1 cellular context compared by ENCODE assay signal in genomic region chr10:9069136-9069535, GRCh38.
TF ChIP-seq lines count a peak whose summit lies in the region.

No MANE protein-coding gene starts in this region.

TF ChIP-seq in GM23338, 12 proteins besides CTCF, POLR2A, EP300 and RAD21 (continued from another document):
- TF ChIP-seq, protein P1, sequence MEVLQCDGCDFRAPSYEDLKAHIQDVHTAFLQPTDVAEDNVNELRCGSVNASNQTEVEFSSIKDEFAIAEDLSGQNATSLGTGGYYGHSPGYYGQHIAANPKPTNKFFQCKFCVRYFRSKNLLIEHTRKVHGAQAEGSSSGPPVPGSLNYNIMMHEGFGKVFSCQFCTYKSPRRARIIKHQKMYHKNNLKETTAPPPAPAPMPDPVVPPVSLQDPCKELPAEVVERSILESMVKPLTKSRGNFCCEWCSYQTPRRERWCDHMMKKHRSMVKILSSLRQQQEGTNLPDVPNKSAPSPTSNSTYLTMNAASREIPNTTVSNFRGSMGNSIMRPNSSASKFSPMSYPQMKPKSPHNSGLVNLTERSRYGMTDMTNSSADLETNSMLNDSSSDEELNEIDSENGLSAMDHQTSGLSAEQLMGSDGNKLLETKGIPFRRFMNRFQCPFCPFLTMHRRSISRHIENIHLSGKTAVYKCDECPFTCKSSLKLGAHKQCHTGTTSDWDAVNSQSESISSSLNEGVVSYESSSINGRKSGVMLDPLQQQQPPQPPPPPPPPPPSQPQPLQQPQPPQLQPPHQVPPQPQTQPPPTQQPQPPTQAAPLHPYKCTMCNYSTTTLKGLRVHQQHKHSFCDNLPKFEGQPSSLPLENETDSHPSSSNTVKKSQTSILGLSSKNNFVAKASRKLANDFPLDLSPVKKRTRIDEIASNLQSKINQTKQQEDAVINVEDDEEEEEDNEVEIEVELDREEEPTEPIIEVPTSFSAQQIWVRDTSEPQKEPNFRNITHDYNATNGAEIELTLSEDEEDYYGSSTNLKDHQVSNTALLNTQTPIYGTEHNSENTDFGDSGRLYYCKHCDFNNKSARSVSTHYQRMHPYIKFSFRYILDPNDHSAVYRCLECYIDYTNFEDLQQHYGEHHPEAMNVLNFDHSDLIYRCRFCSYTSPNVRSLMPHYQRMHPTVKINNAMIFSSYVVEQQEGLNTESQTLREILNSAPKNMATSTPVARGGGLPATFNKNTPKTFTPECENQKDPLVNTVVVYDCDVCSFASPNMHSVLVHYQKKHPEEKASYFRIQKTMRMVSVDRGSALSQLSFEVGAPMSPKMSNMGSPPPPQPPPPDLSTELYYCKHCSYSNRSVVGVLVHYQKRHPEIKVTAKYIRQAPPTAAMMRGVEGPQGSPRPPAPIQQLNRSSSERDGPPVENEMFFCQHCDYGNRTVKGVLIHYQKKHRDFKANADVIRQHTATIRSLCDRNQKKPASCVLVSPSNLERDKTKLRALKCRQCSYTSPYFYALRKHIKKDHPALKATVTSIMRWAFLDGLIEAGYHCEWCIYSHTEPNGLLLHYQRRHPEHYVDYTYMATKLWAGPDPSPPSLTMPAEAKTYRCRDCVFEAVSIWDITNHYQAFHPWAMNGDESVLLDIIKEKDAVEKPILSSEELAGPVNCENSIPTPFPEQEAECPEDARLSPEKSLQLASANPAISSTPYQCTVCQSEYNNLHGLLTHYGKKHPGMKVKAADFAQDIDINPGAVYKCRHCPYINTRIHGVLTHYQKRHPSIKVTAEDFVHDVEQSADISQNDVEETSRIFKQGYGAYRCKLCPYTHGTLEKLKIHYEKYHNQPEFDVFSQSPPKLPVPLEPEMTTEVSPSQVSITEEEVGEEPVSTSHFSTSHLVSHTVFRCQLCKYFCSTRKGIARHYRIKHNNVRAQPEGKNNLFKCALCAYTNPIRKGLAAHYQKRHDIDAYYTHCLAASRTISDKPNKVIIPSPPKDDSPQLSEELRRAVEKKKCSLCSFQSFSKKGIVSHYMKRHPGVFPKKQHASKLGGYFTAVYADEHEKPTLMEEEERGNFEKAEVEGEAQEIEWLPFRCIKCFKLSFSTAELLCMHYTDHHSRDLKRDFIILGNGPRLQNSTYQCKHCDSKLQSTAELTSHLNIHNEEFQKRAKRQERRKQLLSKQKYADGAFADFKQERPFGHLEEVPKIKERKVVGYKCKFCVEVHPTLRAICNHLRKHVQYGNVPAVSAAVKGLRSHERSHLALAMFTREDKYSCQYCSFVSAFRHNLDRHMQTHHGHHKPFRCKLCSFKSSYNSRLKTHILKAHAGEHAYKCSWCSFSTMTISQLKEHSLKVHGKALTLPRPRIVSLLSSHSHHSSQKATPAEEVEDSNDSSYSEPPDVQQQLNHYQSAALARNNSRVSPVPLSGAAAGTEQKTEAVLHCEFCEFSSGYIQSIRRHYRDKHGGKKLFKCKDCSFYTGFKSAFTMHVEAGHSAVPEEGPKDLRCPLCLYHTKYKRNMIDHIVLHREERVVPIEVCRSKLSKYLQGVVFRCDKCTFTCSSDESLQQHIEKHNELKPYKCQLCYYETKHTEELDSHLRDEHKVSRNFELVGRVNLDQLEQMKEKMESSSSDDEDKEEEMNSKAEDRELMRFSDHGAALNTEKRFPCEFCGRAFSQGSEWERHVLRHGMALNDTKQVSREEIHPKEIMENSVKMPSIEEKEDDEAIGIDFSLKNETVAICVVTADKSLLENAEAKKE (CRISPR knock-in tag; IDR thresholded peaks at IDR 0.05): no peak
- TF ChIP-seq, protein P2, sequence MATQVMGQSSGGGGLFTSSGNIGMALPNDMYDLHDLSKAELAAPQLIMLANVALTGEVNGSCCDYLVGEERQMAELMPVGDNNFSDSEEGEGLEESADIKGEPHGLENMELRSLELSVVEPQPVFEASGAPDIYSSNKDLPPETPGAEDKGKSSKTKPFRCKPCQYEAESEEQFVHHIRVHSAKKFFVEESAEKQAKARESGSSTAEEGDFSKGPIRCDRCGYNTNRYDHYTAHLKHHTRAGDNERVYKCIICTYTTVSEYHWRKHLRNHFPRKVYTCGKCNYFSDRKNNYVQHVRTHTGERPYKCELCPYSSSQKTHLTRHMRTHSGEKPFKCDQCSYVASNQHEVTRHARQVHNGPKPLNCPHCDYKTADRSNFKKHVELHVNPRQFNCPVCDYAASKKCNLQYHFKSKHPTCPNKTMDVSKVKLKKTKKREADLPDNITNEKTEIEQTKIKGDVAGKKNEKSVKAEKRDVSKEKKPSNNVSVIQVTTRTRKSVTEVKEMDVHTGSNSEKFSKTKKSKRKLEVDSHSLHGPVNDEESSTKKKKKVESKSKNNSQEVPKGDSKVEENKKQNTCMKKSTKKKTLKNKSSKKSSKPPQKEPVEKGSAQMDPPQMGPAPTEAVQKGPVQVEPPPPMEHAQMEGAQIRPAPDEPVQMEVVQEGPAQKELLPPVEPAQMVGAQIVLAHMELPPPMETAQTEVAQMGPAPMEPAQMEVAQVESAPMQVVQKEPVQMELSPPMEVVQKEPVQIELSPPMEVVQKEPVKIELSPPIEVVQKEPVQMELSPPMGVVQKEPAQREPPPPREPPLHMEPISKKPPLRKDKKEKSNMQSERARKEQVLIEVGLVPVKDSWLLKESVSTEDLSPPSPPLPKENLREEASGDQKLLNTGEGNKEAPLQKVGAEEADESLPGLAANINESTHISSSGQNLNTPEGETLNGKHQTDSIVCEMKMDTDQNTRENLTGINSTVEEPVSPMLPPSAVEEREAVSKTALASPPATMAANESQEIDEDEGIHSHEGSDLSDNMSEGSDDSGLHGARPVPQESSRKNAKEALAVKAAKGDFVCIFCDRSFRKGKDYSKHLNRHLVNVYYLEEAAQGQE (IDR thresholded peaks at IDR 0.05; ENCODE audit: unreplicated experiment): no peak
